ENCODE assay signal across 12 cellular contexts in genomic region chr1:79197421-79197820, GRCh38.
DNase-seq lines count a peak whose midpoint lies in the region; ATAC-seq and TF ChIP-seq lines count a peak whose summit lies in the region.
"Had no signal": no experiment of that assay in that cellular context is flagged by ENCODE, and none has a peak within 500 bp of the region (broad histone marks: within the 10 kb centered on the region; RNA-seq: fewer than 3 reads in every experiment).

No MANE protein-coding gene starts in this region.

- no peak overlapping the region for H3K18ac ChIP-seq in IMR-90 (ENCODE audit: low read depth, low read length)

- H3K4me1 Mint-ChIP-seq in T-cell: no peaks in the 10 kb centered on the region
- H3K4me1 Mint-ChIP-seq: memory B cell had no signal

- peaks cover 0 to 3% (median 0%) of the 10 kb centered on the region in 3 donors for H3K9me3 Mint-ChIP-seq in T-cell
- H3K9me3 Mint-ChIP-seq: memory B cell had no signal

- ATAC-seq in IMR-90 (ENCODE audit: low read depth): no peak
- ATAC-seq in lung (ENCODE audit: insufficient read depth, low FRiP score): no peak
- no peak for ATAC-seq in T-cell (replicated peaks in 1 of 4)

- no peak overlapping the region for H2BK20ac ChIP-seq in IMR-90 (ENCODE audit: low read depth, low read length)

- TF ChIP-seq POLR2A in IMR-90 (IDR thresholded peaks at IDR 0.05; ENCODE audit: low read depth, low read length) (no peak), erythroblast (IDR thresholded peaks at IDR 0.05; ENCODE audit: low read length) (no peak)

- in situ Hi-C loops in IMR-90 (cut with MboI; ENCODE audit: low sequenced_read_pairs): loop anchor here (5.0 kb wide), 1 partner anchor 355 kb away; no protein-coding TSS in a partner anchor

- H3K4ac ChIP-seq in IMR-90 (ENCODE audit: low read depth, low read length): no peak overlapping the region

- peak; percentile 22 for DNase-seq in D341Med (ENCODE audit: low spot score)
- peak; percentile 38 for DNase-seq in IMR-90
- peak; percentile 29 for DNase-seq in astrocyte of the hippocampus (ENCODE audit: low read depth, low spot score)
- DNase-seq in lung (ENCODE audit: low spot score): no peak
- DNase-seq in cortex of kidney (lab: John Stamatoyannopoulos, UW): no peak
- no peak for DNase-seq in COLO668 (lab: John Stamatoyannopoulos, UW; ENCODE audit: unreplicated experiment)
- no peak for DNase-seq in erythroblast (lab: John Stamatoyannopoulos, UW)
- no peak for DNase-seq in T-cell
- DNase-seq: MG63 had no signal

- H3K27me3 Mint-ChIP-seq in T-cell: no peaks in the 10 kb centered on the region
- H3K27me3 Mint-ChIP-seq: memory B cell had no signal

- H2BK15ac ChIP-seq in IMR-90 (ENCODE audit: low read depth, low read length): no peak overlapping the region

- no peaks in the 10 kb centered on the region for H3K36me3 Mint-ChIP-seq in T-cell
- H3K36me3 Mint-ChIP-seq: memory B cell had no signal

- no peak overlapping the region for H3K4me2 ChIP-seq in IMR-90 (ENCODE audit: low read depth, low read length)

- intact Hi-C loops in IMR-90 (cut with micrococcal nuclease): loop anchor here (2.0 to 5.0 kb wide), 3 partner anchors 357 to 580 kb away; no protein-coding TSS in a partner anchor

- no peak overlapping the region for H3K4me3 Mint-ChIP-seq in T-cell
- H3K4me3 Mint-ChIP-seq: memory B cell had no signal

- H2AK9ac ChIP-seq in IMR-90 (replicated peaks; ENCODE audit: low read depth, low read length, poor library complexity): no peak overlapping the region

- H2AFZ ChIP-seq in IMR-90 (replicated peaks; ENCODE audit: low read length, poor library complexity): no peak overlapping the region

- H2AK5ac ChIP-seq in IMR-90 (ENCODE audit: low read depth, low read length): no peak overlapping the region

- H3K9me1 ChIP-seq in IMR-90 (ENCODE audit: insufficient read depth, low read length): peaks cover 2% of the 10 kb centered on the region; the same call in 1 of the 2 replicates

- H3K27me3 ChIP-seq in IMR-90 (ENCODE audit: control insufficient read depth, insufficient read depth, low read length): no peaks in the 10 kb centered on the region
- H3K27me3 ChIP-seq in lung (ENCODE audit: control insufficient read depth, insufficient read depth): no peaks in the 10 kb centered on the region
- H3K27me3 ChIP-seq: ascending aorta, MG63 had no signal

- H3K36me3 ChIP-seq in IMR-90 (ENCODE audit: control insufficient read depth, insufficient read depth, low read length) (no peaks in the 10 kb centered on the region), lung (ENCODE audit: control insufficient read depth in 2 of 2, insufficient read depth in 2 of 2, low read length in 2 of 2) (no peaks in the 10 kb centered on the region)
- H3K36me3 ChIP-seq: ascending aorta, HAP-1, MG63 had no signal

- H3K56ac ChIP-seq in IMR-90 (ENCODE audit: extremely low read depth, insufficient read depth, low read length): no peak overlapping the region

- no peak overlapping the region for H3K14ac ChIP-seq in IMR-90 (replicated peaks; ENCODE audit: low read depth, low read length)

- H3K9ac ChIP-seq in IMR-90 (ENCODE audit: low read depth, low read length): no peak overlapping the region

- POLR2A ChIA-PET in IMR-90 (lab: Charles Lee; ENCODE audit: unreplicated experiment): no interaction called here
- POLR2A ChIA-PET in T-cell (lab: Charles Lee): no interaction called here

- peak; percentile 51 for TF ChIP-seq RAD21 in IMR-90 (IDR thresholded peaks at IDR 0.05; ENCODE audit: low read length)

- H3K4me3 ChIP-seq in IMR-90 (ENCODE audit: insufficient read depth, low read depth, low read length) (no peak overlapping the region), lung (no peak overlapping the region)
- H3K4me3 ChIP-seq: ascending aorta, HAP-1, MG63 had no signal

- no peaks in the 10 kb centered on the region for H3K79me1 ChIP-seq in IMR-90 (ENCODE audit: low read depth in 1 of 2, low read length in 2 of 2)

- H3K27ac ChIP-seq in IMR-90 (ENCODE audit: insufficient read depth, low read length): no peak overlapping the region
- H3K27ac ChIP-seq in lung (ENCODE audit: low read depth in 1 of 2, low read length in 1 of 2): no peak overlapping the region
- H3K27ac ChIP-seq: ascending aorta had no signal

- H3K9me3 ChIP-seq in IMR-90 (ENCODE audit: control insufficient read depth, insufficient read depth, low read length) (no peaks in the 10 kb centered on the region), lung (ENCODE audit: control insufficient read depth in 2 of 2, insufficient read depth in 1 of 2, low read length in 1 of 2) (no peaks in the 10 kb centered on the region)
- H3K9me3 ChIP-seq: ascending aorta, HAP-1, MG63 had no signal

- H4K20me1 ChIP-seq in IMR-90 (ENCODE audit: insufficient read depth, low read length): no peaks in the 10 kb centered on the region

- H4K5ac ChIP-seq in IMR-90 (ENCODE audit: low read depth, low read length): no peak overlapping the region

- no TSS peak for BruUV-seq in IMR-90 (replicated peaks; lab: Mats Ljungman, UMichigan)

- H3K23ac ChIP-seq in IMR-90 (ENCODE audit: low read depth, low read length): no peak overlapping the region

- H4K8ac ChIP-seq in IMR-90 (ENCODE audit: low read depth in 2 of 2, low read length in 2 of 2): no peak overlapping the region

- H4K91ac ChIP-seq in IMR-90 (ENCODE audit: insufficient read depth, low read depth, low read length): no peak overlapping the region

- no CpG with 5 or more reads among the region's 2 CpGs for WGBS in IMR-90 (ENCODE audit: extremely low coverage in 2 of 2, insufficient read length in 1 of 2), 2 experiments
- 69 to 78% methylated on average over 2 of the region's 2 CpGs for WGBS in lung, 2 donors

- TF ChIP-seq CTCF in IMR-90 (conservative IDR thresholded peaks at IDR 0.05; ENCODE audit: low read depth, low read length) (peak; percentile 46), lung (IDR thresholded peaks at IDR 0.05; ENCODE audit: control extremely low read depth, extremely low read depth) (peak; percentile 20)

- H3K27ac Mint-ChIP-seq in T-cell: no peak overlapping the region
- H3K27ac Mint-ChIP-seq: memory B cell had no signal

- CTCF ChIA-PET in IMR-90 (lab: Yijun Ruan, JAX): interaction anchor here (0.8 kb wide), 1 partner anchor 358 kb away, joined by 3 read pairs; no protein-coding TSS in a partner anchor
- CTCF ChIA-PET in T-cell (lab: Charles Lee): no interaction called here

- H3K4me1 ChIP-seq in IMR-90 (ENCODE audit: control insufficient read depth, insufficient read depth, low read length) (peaks cover 2% of the 10 kb centered on the region), lung (ENCODE audit: control insufficient read depth in 2 of 2, insufficient read depth in 2 of 2, low read length in 2 of 2) (no peaks in the 10 kb centered on the region)
- H3K4me1 ChIP-seq: ascending aorta, HAP-1 had no signal

- dilution Hi-C loops in IMR-90 (cut with HindIII; ENCODE audit: low sequenced_read_pairs, unreplicated experiment): no loop called here

- no peak overlapping the region for H2BK120ac ChIP-seq in IMR-90 (ENCODE audit: low read depth, low read length)

- no peak overlapping the region for H2BK5ac ChIP-seq in IMR-90 (ENCODE audit: low read depth, low read length, poor library complexity, severe bottlenecking)

TF ChIP-seq in IMR-90, 13 proteins besides CTCF, POLR2A, EP300 and RAD21:
- TF ChIP-seq CHD1 (IDR thresholded peaks at IDR 0.05; ENCODE audit: low read depth, low read length): no peak
- TF ChIP-seq SMC3 (IDR thresholded peaks at IDR 0.05; ENCODE audit: low read depth, low read length): peak; percentile 49

Comparison
In these comparisons a context has a peak if more than half of its experiments do, and no peak if none do; other contexts are left out.
1. DNase-seq: peak in D341Med (single experiment), IMR-90 (single experiment) and astrocyte of the hippocampus (single experiment); none in lung (single experiment), cortex of kidney (single experiment), COLO668 (single experiment), erythroblast (0 of 2) and T-cell (0 of 34).